Comparison of ENCODE assay signal across 2 cellular contexts in genomic region chr20:53161473-53161872, GRCh38.
TF ChIP-seq lines count a peak whose summit lies in the region.

No MANE protein-coding gene starts in this region.

TF ChIP-seq in GM12878, 131 proteins besides CTCF, POLR2A, EP300 and RAD21 (continued from another document):
- TF ChIP-seq PAX5 (IDR thresholded peaks at IDR 0.05; ENCODE audit: borderline replicate concordance, low read depth, low read length) (0 out of 2 replicates have a peak, but pooled peaks have one; percentile 17), CBX3 (IDR thresholded peaks at IDR 0.05; ENCODE audit: borderline replicate concordance, low read depth) (no peak), ETV6 (conservative IDR thresholded peaks at IDR 0.05 in 1 of 2, IDR thresholded peaks at IDR 0.05 in 1 of 2; ENCODE audit: borderline replicate concordance in 1 of 2, low read depth in 1 of 2) (no peak), ZNF622 (IDR thresholded peaks at IDR 0.05) (no peak)

TF ChIP-seq in SK-N-SH treated with all-trans-retinoic acid at 6 μM for 48 hours, 23 proteins besides CTCF, POLR2A, EP300 and RAD21 (continued from another document):
- TF ChIP-seq PPARA (CRISPR knock-in tag; IDR thresholded peaks at IDR 0.05; ENCODE audit: borderline replicate concordance): no peak
